ENCODE assay signal across 8 cellular contexts in the genomic region with DNA sequence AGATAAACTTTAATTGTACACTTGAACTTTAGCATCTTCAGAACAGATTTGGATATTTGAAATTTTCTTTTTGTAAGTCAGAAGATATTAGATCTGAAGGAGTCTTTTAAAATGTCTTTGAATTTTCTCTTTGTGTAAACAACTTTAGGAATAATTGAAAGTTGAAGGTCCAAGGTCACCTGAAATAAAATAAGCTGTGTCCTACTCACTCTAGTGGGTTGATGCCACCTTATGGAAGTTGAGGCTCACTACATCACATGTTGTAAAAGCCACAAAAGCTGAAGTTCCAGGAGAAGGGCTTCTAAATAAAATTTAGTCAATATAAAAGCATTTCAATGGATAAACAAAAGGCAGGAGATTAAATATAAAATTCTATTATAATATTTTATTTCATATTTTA.
A peak's percentile ranks its signal among the peaks of the same experiment; 100 is the strongest.
DNase-seq lines count a peak whose midpoint lies in the region; ATAC-seq, FAIRE-seq and TF ChIP-seq lines count a peak whose summit lies in the region.

No MANE protein-coding gene starts in this region.

- no peak overlapping the region for H3K4me3 Mint-ChIP-seq in activated CD4-positive, alpha-beta T cell treated with anti-CD3 and anti-CD28 coated beads for 36 hours

- ATAC-seq in GM19372 (IDR thresholded peaks at IDR 0.05; ENCODE audit: low read depth, unreplicated experiment): peak; percentile 73
- no peak for ATAC-seq in activated CD4-positive, CD25-positive, alpha-beta regulatory T cell treated with anti-CD3 and anti-CD28 coated beads, Interleukin-2, amount 50 U/mL, for 24 hours
- no peak for ATAC-seq in activated CD4-positive, alpha-beta T cell treated with anti-CD3 and anti-CD28 coated beads for 36 hours

- no peak overlapping the region for H3K9ac ChIP-seq in liver (ENCODE audit: low read depth in 1 of 2, low read length in 2 of 2)

- intact Hi-C loops in activated CD4-positive, alpha-beta T cell treated with anti-CD3 and anti-CD28 coated beads for 36 hours (cut with DNase I, micrococcal nuclease): loop anchor here in 1 of 2 experiments (2.0 kb wide), 1 partner anchor 121 kb away; a partner anchor contains a TSS

- no peaks in the 10 kb centered on the region for H3K9me3 Mint-ChIP-seq in activated CD4-positive, alpha-beta T cell treated with anti-CD3 and anti-CD28 coated beads for 36 hours (ENCODE audit: low read depth)

- POLR2A ChIA-PET in activated CD4-positive, alpha-beta T cell treated with anti-CD3 and anti-CD28 coated beads for 36 hours (lab: Charles Lee): no interaction called here

- no peaks in the 10 kb centered on the region for H3K4me1 ChIP-seq in liver (ENCODE audit: control insufficient read depth in 4 of 4, insufficient read depth in 4 of 4, low read length in 3 of 4)

- TF ChIP-seq RAD21 in liver (IDR thresholded peaks at IDR 0.05): peak; percentile 72 to 79

- H3K27me3 Mint-ChIP-seq in activated CD4-positive, alpha-beta T cell treated with anti-CD3 and anti-CD28 coated beads for 36 hours: peaks cover 6% of the 10 kb centered on the region

- no peaks in the 10 kb centered on the region for H3K9me3 ChIP-seq in liver (ENCODE audit: control insufficient read depth in 4 of 4, low read length in 3 of 4)

- H3K4me1 Mint-ChIP-seq in activated CD4-positive, alpha-beta T cell treated with anti-CD3 and anti-CD28 coated beads for 36 hours: no peaks in the 10 kb centered on the region

- H3K27ac Mint-ChIP-seq in activated CD4-positive, alpha-beta T cell treated with anti-CD3 and anti-CD28 coated beads for 36 hours: no peak overlapping the region

- peak; percentile 53 for TF ChIP-seq CTCF in liver (IDR thresholded peaks at IDR 0.05; ENCODE audit: low read depth, low read length, missing input control)

- CTCF ChIA-PET in activated CD4-positive, alpha-beta T cell treated with anti-CD3 and anti-CD28 coated beads for 36 hours (lab: Charles Lee): interaction anchor here (1.1 kb wide), 1 partner anchor 121 kb away, joined by 3 read pairs; no protein-coding TSS in a partner anchor

- peak; percentile 84 for FAIRE-seq in TTC549 (lab: Jason Lieb, UNC)

- H3K36me3 Mint-ChIP-seq in activated CD4-positive, alpha-beta T cell treated with anti-CD3 and anti-CD28 coated beads for 36 hours (ENCODE audit: low read depth): no peaks in the 10 kb centered on the region

- H3K27me3 ChIP-seq in liver (ENCODE audit: control insufficient read depth in 4 of 4, insufficient read depth in 4 of 4, low read length in 3 of 4): no peaks in the 10 kb centered on the region

- no peak overlapping the region for H3K4me3 ChIP-seq in liver (ENCODE audit: low read depth in 1 of 3, low read length in 3 of 3)

- no peaks in the 10 kb centered on the region for H3K36me3 ChIP-seq in liver (ENCODE audit: control insufficient read depth in 4 of 4, insufficient read depth in 3 of 4, low read depth in 1 of 4, low read length in 3 of 4)

- DNase-seq in DMS53 (lab: John Stamatoyannopoulos, UW): peak; percentile 82
- DNase-seq in HPDE6-E6E7 (ENCODE audit: extremely low spot score): peak; percentile 19
- no peak for DNase-seq in activated CD4-positive, alpha-beta T cell treated with anti-CD3 and anti-CD28 coated beads for 36 hours
- DNase-seq in amniotic stem cell (lab: John Stamatoyannopoulos, UW): no peak

- H3K27ac ChIP-seq in liver (ENCODE audit: low read depth in 1 of 2, low read length in 2 of 2): no peak overlapping the region

TF ChIP-seq in liver, 16 proteins besides CTCF, POLR2A, EP300 and RAD21:
- no peak for TF ChIP-seq FOXA2 (IDR thresholded peaks at IDR 0.05)
- peak; percentile 53 to 76 for TF ChIP-seq HNF4A (conservative IDR thresholded peaks at IDR 0.05)
- TF ChIP-seq HNF4G (IDR thresholded peaks at IDR 0.05): peak; percentile 27

Comparison
In these comparisons a context has a peak if more than half of its experiments do, and no peak if none do; other contexts are left out.
1. DNase-seq: peak in DMS53 (single experiment) and HPDE6-E6E7 (single experiment); none in activated CD4-positive, alpha-beta T cell treated with anti-CD3 and anti-CD28 coated beads for 36 hours (single experiment) and amniotic stem cell (single experiment).